1 cellular context compared by ENCODE assay signal in genomic region chr10:33609546-33609945, GRCh38.
TF ChIP-seq lines count a peak whose summit lies in the region.

No MANE protein-coding gene starts in this region.

TF ChIP-seq in A549, 52 proteins besides CTCF, POLR2A, EP300 and RAD21 (continued from another document):
- no peak for TF ChIP-seq MAZ (IDR thresholded peaks at IDR 0.05; ENCODE audit: borderline replicate concordance, low read depth, low read length)
- TF ChIP-seq NR3C1 (IDR thresholded peaks at IDR 0.05) = no peak
